ENCODE assay signal across 2 cellular contexts in genomic region chr6:33417127-33417902, GRCh38.
TF ChIP-seq lines count a peak whose summit lies in the region.

No MANE protein-coding gene starts in this region.

TF ChIP-seq in HEK293, 187 proteins besides CTCF, POLR2A, EP300 and RAD21:
- TF ChIP-seq ZNF2 (tag by site-specific recombination; IDR thresholded peaks at IDR 0.05) (no peak; the same call in 1 of the 2 replicates), PATZ1 (tag by site-specific recombination; IDR thresholded peaks at IDR 0.05) (peak; percentile 66), ZNF433 (tag by site-specific recombination; IDR thresholded peaks at IDR 0.05; ENCODE audit: low read depth) (no peak), ZNF585B (tag by site-specific recombination; IDR thresholded peaks at IDR 0.05) (no peak), ZNF701 (tag by site-specific recombination; IDR thresholded peaks at IDR 0.05) (no peak), ZNF23 (tag by site-specific recombination; IDR thresholded peaks at IDR 0.05; ENCODE audit: borderline replicate concordance) (no peak), ZNF335 (tag by site-specific recombination; conservative IDR thresholded peaks at IDR 0.05) (peak; percentile 72), ZNF510 (tag by site-specific recombination; IDR thresholded peaks at IDR 0.05; ENCODE audit: insufficient replicate concordance) (no peak), ZNF398 (tag by site-specific recombination; IDR thresholded peaks at IDR 0.05) (peak; percentile 26; the same call in 1 of the 2 replicates), WT1 (tag by site-specific recombination; IDR thresholded peaks at IDR 0.05) (0 out of 2 replicates have a peak, but pooled peaks have one; percentile 5), ZNF274 (IDR thresholded peaks at IDR 0.05; ENCODE audit: low read length) (no peak), ZNF274 (tag by site-specific recombination; IDR thresholded peaks at IDR 0.05; ENCODE audit: borderline replicate concordance) (no peak), ZNF473 (tag by site-specific recombination; IDR thresholded peaks at IDR 0.05) (no peak), KLF8 (tag by site-specific recombination; IDR thresholded peaks at IDR 0.05) (no peak), ZXDB (tag by site-specific recombination; IDR thresholded peaks at IDR 0.05) (no peak), ZNF37A (tag by site-specific recombination; IDR thresholded peaks at IDR 0.05) (no peak), ZBTB26 (tag by site-specific recombination; optimal IDR thresholded peaks at IDR 0.05) (no peak), ZBTB17 (tag by site-specific recombination; IDR thresholded peaks at IDR 0.05) (peak; percentile 2; the same call in 1 of the 2 replicates), ZBTB20 (tag by site-specific recombination; IDR thresholded peaks at IDR 0.05) (0 out of 2 replicates have a peak, but pooled peaks have one; percentile 12), BCL6B (tag by site-specific recombination; IDR thresholded peaks at IDR 0.05) (peak; percentile 35; the same call in 1 of the 2 replicates)

TF ChIP-seq in HepG2, 621 proteins besides CTCF, POLR2A, EP300 and RAD21 (continues in another document):
- TF ChIP-seq RBAK (CRISPR knock-in tag; IDR thresholded peaks at IDR 0.05) (0 out of 2 replicates have a peak, but pooled peaks have one; percentile 40), HIC2 (CRISPR knock-in tag; IDR thresholded peaks at IDR 0.05; ENCODE audit: low read depth) (no peak), HNRNPK (IDR thresholded peaks at IDR 0.05; ENCODE audit: low read depth, low read length, poor library complexity, severe bottlenecking) (no peak), AGO2 (optimal IDR thresholded peaks at IDR 0.05; ENCODE audit: low read depth, low read length) (peak; percentile 36), GLI4 (CRISPR knock-in tag; IDR thresholded peaks at IDR 0.05; ENCODE audit: borderline replicate concordance) (0 out of 2 replicates have a peak, but pooled peaks have one; percentile 21), ZNF691 (CRISPR knock-in tag; IDR thresholded peaks at IDR 0.05; ENCODE audit: borderline replicate concordance, low read depth) (0 out of 2 replicates have a peak, but pooled peaks have one; percentile 16), PLRG1 (conservative IDR thresholded peaks at IDR 0.05) (no peak), ZNF142 (CRISPR knock-in tag; IDR thresholded peaks at IDR 0.05) (peak; percentile 46; the same call in 1 of the 2 replicates), ZNF710 (CRISPR knock-in tag; IDR thresholded peaks at IDR 0.05; ENCODE audit: borderline replicate concordance) (0 out of 2 replicates have a peak, but pooled peaks have one; percentile 26), NR0B2 (CRISPR knock-in tag; IDR thresholded peaks at IDR 0.05) (no peak), ZNF101 (CRISPR knock-in tag; IDR thresholded peaks at IDR 0.05; ENCODE audit: borderline replicate concordance, low read depth) (0 out of 2 replicates have a peak, but pooled peaks have one; percentile 35), SMC3 (IDR thresholded peaks at IDR 0.05; ENCODE audit: low read length) (0 out of 2 replicates have a peak, but pooled peaks have one; percentile 5), MYPOP (CRISPR knock-in tag; IDR thresholded peaks at IDR 0.05) (no peak), ZNF746 (CRISPR knock-in tag; IDR thresholded peaks at IDR 0.05) (0 out of 2 replicates have a peak, but pooled peaks have one; percentile 3), ZNF205 (CRISPR knock-in tag; IDR thresholded peaks at IDR 0.05) (0 out of 2 replicates have a peak, but pooled peaks have one; percentile 14), ZNF234 (CRISPR knock-in tag; conservative IDR thresholded peaks at IDR 0.05) (0 out of 2 replicates have a peak, but pooled peaks have one; percentile 57), SIN3A (IDR thresholded peaks at IDR 0.05; ENCODE audit: borderline replicate concordance, low read depth, low read length) (0 out of 2 replicates have a peak, but pooled peaks have one; percentile 54), TAF1 (CRISPR knock-in tag; IDR thresholded peaks at IDR 0.05) (peak; percentile 7; the same call in 1 of the 2 replicates), SIX4 (CRISPR knock-in tag; IDR thresholded peaks at IDR 0.05) (no peak), EED (CRISPR knock-in tag; IDR thresholded peaks at IDR 0.05) (no peak; the same call in 1 of the 2 replicates), ZNF292 (CRISPR knock-in tag; IDR thresholded peaks at IDR 0.05; ENCODE audit: borderline replicate concordance, low read depth) (0 out of 2 replicates have a peak, but pooled peaks have one; percentile 11), MYNN (CRISPR knock-in tag; IDR thresholded peaks at IDR 0.05; ENCODE audit: low read depth) (no peak), ZNF280B (CRISPR knock-in tag; IDR thresholded peaks at IDR 0.05; ENCODE audit: borderline replicate concordance) (peak; percentile 7; the same call in 1 of the 2 replicates), HNRNPUL1 (IDR thresholded peaks at IDR 0.05; ENCODE audit: low read depth, low read length) (no peak), ZSCAN31 (CRISPR knock-in tag; IDR thresholded peaks at IDR 0.05; ENCODE audit: low read depth) (peak; percentile 16; the same call in 1 of the 2 replicates), CERS6 (CRISPR knock-in tag; IDR thresholded peaks at IDR 0.05) (no peak)
